Comparison of ENCODE assay signal across 11 cellular contexts in the genomic region with DNA sequence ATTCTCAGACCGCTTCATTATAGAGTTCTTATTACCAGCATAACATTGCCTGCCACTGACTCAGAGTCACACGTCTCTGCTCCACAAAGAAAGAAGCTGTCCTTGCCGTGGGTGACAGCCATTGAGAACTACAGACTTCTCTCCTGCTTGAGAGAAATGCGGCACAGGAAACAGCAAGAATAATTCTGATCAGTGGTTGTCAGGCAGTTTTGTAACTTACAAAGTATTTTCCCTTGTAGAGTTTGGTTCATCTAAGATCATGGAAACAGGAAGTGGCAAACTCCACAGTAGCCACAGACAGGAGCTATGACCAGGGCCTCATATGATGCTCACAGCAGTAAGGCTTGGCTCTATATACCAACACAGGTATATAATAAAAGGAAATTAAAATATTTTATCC. TPM values are rescaled to one million over a fixed set of nuclear protein-coding genes. Genes with fewer than 3 reads are reported as not detected.
A peak's percentile ranks its signal among the peaks of the same experiment; 100 is the strongest.
DNase-seq lines count a peak whose midpoint lies in the region; ATAC-seq and TF ChIP-seq lines count a peak whose summit lies in the region.
"Had no signal": no experiment of that assay in that cellular context is flagged by ENCODE, and none has a peak within 500 bp of the region (broad histone marks: within the 10 kb centered on the region; RNA-seq: fewer than 3 reads in every experiment).

No MANE protein-coding gene starts in this region.

- ATAC-seq in GM19328 (IDR thresholded peaks at IDR 0.05; ENCODE audit: unreplicated experiment) (peak; percentile 65), HG03575 (IDR thresholded peaks at IDR 0.05; ENCODE audit: extremely low read depth, insufficient number of reproducible peaks, low FRiP score, unreplicated experiment) (peak; percentile 44), foreskin keratinocyte (no peak), sciatic nerve (no peak)
- ATAC-seq in activated naive CD8-positive, alpha-beta T cell treated with anti-CD3 and anti-CD28 coated beads, Interleukin-2, amount 10 ng/mL, durations not matched to agents 7 days and 5 days (ENCODE audit: low read depth) = peak; percentile 91

- no peak overlapping the region for H3K27ac ChIP-seq in foreskin keratinocyte

- TF ChIP-seq CTCF in AG10803 (conservative IDR thresholded peaks at IDR 0.05; ENCODE audit: low read length) (no peak), foreskin keratinocyte (conservative IDR thresholded peaks at IDR 0.05) (no peak), endothelial cell (IDR thresholded peaks at IDR 0.05; ENCODE audit: unreplicated experiment) (no peak)

- no peak overlapping the region for H3K4me3 ChIP-seq in AG10803 (ENCODE audit: low read length)

- POLR2A ChIA-PET in activated naive CD8-positive, alpha-beta T cell treated with anti-CD3 and anti-CD28 coated beads, Interleukin-2, amount 10 ng/mL, durations not matched to agents 7 days and 5 days (lab: Charles Lee) = interaction anchor here (0.9 to 1.3 kb wide), 2 partner anchors 80 to 107 kb away, joined by 4 to 6 read pairs; a partner anchor contains a TSS

- peaks cover 32% of the 10 kb centered on the region for H3K4me1 Mint-ChIP-seq in activated naive CD8-positive, alpha-beta T cell treated with anti-CD3 and anti-CD28 coated beads, Interleukin-2, amount 10 ng/mL, durations not matched to agents 7 days and 5 days
- peaks cover 9% of the 10 kb centered on the region for H3K4me1 Mint-ChIP-seq in endothelial cell (ENCODE audit: unreplicated experiment)

- no peaks in the 10 kb centered on the region for H3K9me3 Mint-ChIP-seq in activated naive CD8-positive, alpha-beta T cell treated with anti-CD3 and anti-CD28 coated beads, Interleukin-2, amount 10 ng/mL, durations not matched to agents 7 days and 5 days
- no peaks in the 10 kb centered on the region for H3K9me3 Mint-ChIP-seq in endothelial cell (ENCODE audit: unreplicated experiment)

- H3K27ac Mint-ChIP-seq in activated naive CD8-positive, alpha-beta T cell treated with anti-CD3 and anti-CD28 coated beads, Interleukin-2, amount 10 ng/mL, durations not matched to agents 7 days and 5 days = peak overlapping the region; percentile 90
- H3K27ac Mint-ChIP-seq in endothelial cell (ENCODE audit: unreplicated experiment) = no peak overlapping the region
- H3K27ac Mint-ChIP-seq: progenitor cell of endocrine pancreas had no signal

- intact Hi-C loops in sciatic nerve (cut with DNase I) = no loop called here

- peaks cover 40% of the 10 kb centered on the region for H3K36me3 Mint-ChIP-seq in activated naive CD8-positive, alpha-beta T cell treated with anti-CD3 and anti-CD28 coated beads, Interleukin-2, amount 10 ng/mL, durations not matched to agents 7 days and 5 days
- H3K36me3 Mint-ChIP-seq in endothelial cell (ENCODE audit: low read depth, unreplicated experiment) = no peaks in the 10 kb centered on the region

- DNase-seq in AG10803 (ENCODE audit: low read depth) = peak; percentile 20
- DNase-seq in activated naive CD8-positive, alpha-beta T cell treated with anti-CD3 and anti-CD28 coated beads, Interleukin-2, amount 10 ng/mL, durations not matched to agents 7 days and 5 days = peak; percentile 35
- no peak for DNase-seq in amniotic stem cell (lab: John Stamatoyannopoulos, UW)
- DNase-seq in foreskin keratinocyte = no peak
- DNase-seq in sciatic nerve (ENCODE audit: low spot score) = no peak
- no peak for DNase-seq in endothelial cell (ENCODE audit: low spot score)
- DNase-seq: EL had no signal

- no peaks in the 10 kb centered on the region for H3K27me3 Mint-ChIP-seq in activated naive CD8-positive, alpha-beta T cell treated with anti-CD3 and anti-CD28 coated beads, Interleukin-2, amount 10 ng/mL, durations not matched to agents 7 days and 5 days
- H3K27me3 Mint-ChIP-seq in endothelial cell (ENCODE audit: unreplicated experiment) = peaks cover 1% of the 10 kb centered on the region

- no peaks in the 10 kb centered on the region for H3K4me1 ChIP-seq in foreskin keratinocyte

- no peaks in the 10 kb centered on the region for H3K27me3 ChIP-seq in foreskin keratinocyte

- peak overlapping the region; percentile 58 for H3K4me3 Mint-ChIP-seq in activated naive CD8-positive, alpha-beta T cell treated with anti-CD3 and anti-CD28 coated beads, Interleukin-2, amount 10 ng/mL, durations not matched to agents 7 days and 5 days
- H3K4me3 Mint-ChIP-seq in endothelial cell (ENCODE audit: unreplicated experiment) = no peak overlapping the region

RNA-seq across cellular contexts. Expression of a gene that starts 47.1 kb away (rescaled TPM):
- total RNA-seq in activated naive CD8-positive, alpha-beta T cell treated with anti-CD3 and anti-CD28 coated beads, Interleukin-2, amount 10 ng/mL, durations not matched to agents 7 days and 5 days = not detected
- total RNA-seq in foreskin keratinocyte (not detected in 2 replicates), sciatic nerve (not detected), endothelial cell (ENCODE audit: unreplicated experiment) (not detected)
- not detected in 2 replicates for polyA plus RNA-seq in foreskin keratinocyte
- total RNA-seq: epithelial cell of proximal tubule, progenitor cell of endocrine pancreas had no signal

Comparison
In these comparisons a context has a peak if more than half of its experiments do, and no peak if none do; other contexts are left out.
1. DNase-seq: peak in AG10803 (single experiment) and activated naive CD8-positive, alpha-beta T cell treated with anti-CD3 and anti-CD28 coated beads, Interleukin-2, amount 10 ng/mL, durations not matched to agents 7 days and 5 days (single experiment); none in amniotic stem cell (single experiment), foreskin keratinocyte (0 of 2), sciatic nerve (single experiment) and endothelial cell (single experiment).
2. ATAC-seq: peak in GM19328 (single experiment), HG03575 (single experiment) and activated naive CD8-positive, alpha-beta T cell treated with anti-CD3 and anti-CD28 coated beads, Interleukin-2, amount 10 ng/mL, durations not matched to agents 7 days and 5 days (single experiment); none in foreskin keratinocyte (single experiment) and sciatic nerve (single experiment).